In genomic region chr19:8515317-8515716, GRCh38 we compare ENCODE assay signal across 12 cellular contexts. TPM values are rescaled to one million over a fixed set of nuclear protein-coding genes. Genes with fewer than 3 reads are reported as not detected.
DNase-seq lines count a peak whose midpoint lies in the region; ATAC-seq and TF ChIP-seq lines count a peak whose summit lies in the region.
"Had no signal": no experiment of that assay in that cellular context is flagged by ENCODE, and none has a peak within 500 bp of the region (broad histone marks: within the 10 kb centered on the region; RNA-seq: fewer than 3 reads in every experiment).

No MANE protein-coding gene starts in this region.

- POLR2A ChIA-PET in Caco-2 (lab: Charles Lee) = no interaction called here

- intact Hi-C loops in Caco-2 (cut with micrococcal nuclease; ENCODE audit: unreplicated experiment) = no loop called here

- no peak for TF ChIP-seq CTCF in Caco-2 (IDR thresholded peaks at IDR 0.05; ENCODE audit: insufficient read depth in 1 of 2, low read depth in 1 of 2, low read length in 1 of 2, severe bottlenecking in 1 of 2, unreplicated experiment in 1 of 2)
- TF ChIP-seq CTCF in neural progenitor cell (IDR thresholded peaks at IDR 0.05) = no peak

- H3K36me3 ChIP-seq in Caco-2 (ENCODE audit: control insufficient read depth, insufficient read depth, low read length) (peaks cover 2% of the 10 kb centered on the region), neural progenitor cell (no peaks in the 10 kb centered on the region)

- H3K27me3 ChIP-seq in Caco-2 (replicated peaks; ENCODE audit: control insufficient read depth, insufficient read depth, low read length) = no peaks in the 10 kb centered on the region
- no peaks in the 10 kb centered on the region for H3K27me3 ChIP-seq in neural progenitor cell

- no peak overlapping the region for H3K9ac ChIP-seq in neural progenitor cell

- no peaks in the 10 kb centered on the region for H3K9me3 Mint-ChIP-seq in Caco-2 (ENCODE audit: unreplicated experiment)
- H3K9me3 Mint-ChIP-seq in neural progenitor cell = no peaks in the 10 kb centered on the region

- H3K4me1 ChIP-seq in Caco-2 = peaks cover 12% of the 10 kb centered on the region; the same call in 1 of the 2 replicates
- peaks cover 8% of the 10 kb centered on the region for H3K4me1 ChIP-seq in neural progenitor cell

- CTCF ChIA-PET in Caco-2 (lab: Charles Lee) = no interaction called here

- H3K4me3 ChIP-seq in Caco-2 (ENCODE audit: low read depth, low read length) (no peak overlapping the region), neural progenitor cell (no peak overlapping the region)

- H3F3A ChIP-seq in neural progenitor cell (ENCODE audit: low read depth) = peaks cover 22% of the 10 kb centered on the region

- no peak overlapping the region for H3K4me2 ChIP-seq in neural progenitor cell

- no TSS peak for BruUV-seq in Caco-2 (replicated peaks; lab: Mats Ljungman, UMichigan)

- H3K27ac ChIP-seq in neural progenitor cell = no peak overlapping the region

- ATAC-seq in GM18873 (IDR thresholded peaks at IDR 0.05; ENCODE audit: low FRiP score, unreplicated experiment) = no peak
- no peak for ATAC-seq in HG03378 (IDR thresholded peaks at IDR 0.05; ENCODE audit: unreplicated experiment)
- no peak for ATAC-seq in GM19351 (IDR thresholded peaks at IDR 0.05; ENCODE audit: unreplicated experiment)
- ATAC-seq in HG03457 (IDR thresholded peaks at IDR 0.05; ENCODE audit: unreplicated experiment) = no peak
- ATAC-seq: esophagus mucosa had no signal

- no peak for DNase-seq in Caco-2
- peak; percentile 45 for DNase-seq in T-helper 22 cell (ENCODE audit: low read depth)
- DNase-seq in activated gamma-delta T cell treated with anti-CD3 and anti-CD28 coated beads, Interleukin-2, amount 50 U/mL, for 16 hours (ENCODE audit: low read depth) = peak; percentile 41
- DNase-seq in neural progenitor cell (ENCODE audit: low spot score) = no peak
- DNase-seq: COR-L47, midbrain, NCI-H2081 treated with DMSO at 0.1 percent for 48 hours had no signal

- peak overlapping the region; percentile 42 for H3K27ac Mint-ChIP-seq in Caco-2 (ENCODE audit: unreplicated experiment)
- peak overlapping the region; percentile 14 for H3K27ac Mint-ChIP-seq in neural progenitor cell

- H3K27me3 Mint-ChIP-seq in Caco-2 (ENCODE audit: insufficient read depth, unreplicated experiment) (no peaks in the 10 kb centered on the region), neural progenitor cell (ENCODE audit: insufficient read depth, low read depth) (peaks cover 13% of the 10 kb centered on the region)

- H3K4me3 Mint-ChIP-seq in Caco-2 (ENCODE audit: unreplicated experiment) (no peak overlapping the region), neural progenitor cell (peak overlapping the region; percentile 95)

- H3K9me3 ChIP-seq in Caco-2 = no peaks in the 10 kb centered on the region
- no peaks in the 10 kb centered on the region for H3K9me3 ChIP-seq in neural progenitor cell (ENCODE audit: low read depth)

- no peaks in the 10 kb centered on the region for H4K20me1 ChIP-seq in neural progenitor cell (ENCODE audit: low read depth)

- peaks cover 4% of the 10 kb centered on the region for H3K79me2 ChIP-seq in neural progenitor cell (ENCODE audit: low read depth)

- H2AFZ ChIP-seq in neural progenitor cell (replicated peaks) = no peak overlapping the region

- no peaks in the 10 kb centered on the region for H3K4me1 Mint-ChIP-seq in Caco-2 (ENCODE audit: low read depth, unreplicated experiment)
- peaks cover 15% of the 10 kb centered on the region for H3K4me1 Mint-ChIP-seq in neural progenitor cell

- H3K36me3 Mint-ChIP-seq in Caco-2 (ENCODE audit: insufficient read depth, unreplicated experiment) (peaks cover 11% of the 10 kb centered on the region), neural progenitor cell (no peaks in the 10 kb centered on the region)

RNA-seq across cellular contexts. Expression of gene ZNF414, which starts 1.4 kb away (rescaled TPM):
- total RNA-seq in Caco-2 (2022) = 17.2 and 25.0 TPM in 2 replicates
- total RNA-seq in neural progenitor cell (ENCODE audit: low replicate concordance) = 1.8 and 8.9 TPM in 2 replicates

RNA-seq across cellular contexts. Expression of gene PRAM1, which starts 12.9 kb away (rescaled TPM):
- total RNA-seq in Caco-2 (2022) (0.26 TPM in 1 of 2 replicates, not detected in the other), neural progenitor cell (ENCODE audit: low replicate concordance) (0.22 and 0.56 TPM in 2 replicates)

Comparison
In these comparisons a context has a peak if more than half of its experiments do, and no peak if none do; other contexts are left out.
1. DNase-seq: peak in T-helper 22 cell (single experiment) and activated gamma-delta T cell treated with anti-CD3 and anti-CD28 coated beads, Interleukin-2, amount 50 U/mL, for 16 hours (single experiment); none in Caco-2 (0 of 2) and neural progenitor cell (single experiment).